ENCODE assay signal across 8 cellular contexts in the genomic region with DNA sequence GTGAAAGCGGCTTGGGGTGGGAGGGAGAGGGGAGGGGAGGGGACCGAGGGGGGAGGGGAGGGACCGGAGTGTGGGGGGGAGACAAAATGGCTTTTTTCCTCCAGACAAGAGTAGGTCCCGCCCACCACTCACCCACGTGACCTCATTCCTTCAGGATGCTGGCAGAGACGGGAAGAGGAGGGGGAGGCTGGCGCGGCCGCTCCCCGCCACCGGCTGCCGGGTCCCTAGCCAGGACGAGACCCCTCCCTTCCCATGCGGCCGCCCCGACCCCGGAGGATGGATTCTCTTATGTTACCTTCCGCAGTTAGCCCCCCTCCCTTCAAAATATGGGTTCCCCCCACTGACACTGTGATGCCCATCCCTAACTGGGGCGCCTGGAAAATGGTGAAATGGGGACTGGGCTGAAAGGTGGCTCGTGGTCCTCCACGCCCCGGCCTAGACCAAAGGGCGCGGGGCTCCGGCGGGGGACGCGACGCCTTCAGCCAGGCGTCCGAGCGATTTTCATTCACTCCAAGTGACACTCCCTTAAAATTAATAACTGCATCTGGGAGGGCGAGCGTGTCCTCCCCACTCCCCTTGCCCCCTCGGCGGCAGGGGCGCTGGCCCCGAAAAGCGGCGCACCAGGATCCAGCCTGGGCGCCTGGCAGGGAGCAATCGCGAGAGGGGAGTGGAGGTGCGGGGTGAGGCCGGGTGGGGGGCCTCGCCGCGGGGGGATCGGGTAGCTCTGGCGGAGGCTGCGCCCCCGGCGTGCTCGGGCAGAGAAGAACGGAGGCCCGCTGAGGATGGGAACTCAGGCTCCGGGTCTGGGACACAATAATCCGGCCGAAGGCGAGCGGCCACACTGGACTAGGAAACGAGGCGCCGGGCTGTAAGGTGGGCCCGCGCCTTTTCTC. TPM values are rescaled to one million over a fixed set of nuclear protein-coding genes. Genes with fewer than 3 reads are reported as not detected.
DNase-seq lines count a peak whose midpoint lies in the region; ATAC-seq and TF ChIP-seq lines count a peak whose summit lies in the region.

Gene PCGF2, minus strand, starts transcription at position 8 of the 893 bp plus-strand sequence. CDS start 7,934 bp downstream, outside the sequence.

- H3K4me3 ChIP-seq in DOHH2 (ENCODE audit: low read length) = peak within 1 kb of the TSS; percentile 97
- peak within 1 kb of the TSS; percentile 91 for H3K4me3 ChIP-seq in MG63
- peak within 1 kb of the TSS; percentile 99 for H3K4me3 ChIP-seq in SK-N-MC
- peak within 1 kb of the TSS; percentile 99 for H3K4me3 ChIP-seq in endodermal cell (ENCODE audit: low read length)

- no peaks in the 10 kb centered on the region for H3K9me2 ChIP-seq in DOHH2 (replicated peaks; ENCODE audit: control insufficient read depth, low read length)

- H3K27ac ChIP-seq in DOHH2 (ENCODE audit: low read depth, low read length) = no peak within 1 kb of the TSS
- peak within 1 kb of the TSS; percentile 74 for H3K27ac ChIP-seq in SK-N-MC
- H3K27ac ChIP-seq in endodermal cell (ENCODE audit: low read depth, low read length) = peak within 1 kb of the TSS; percentile 81
- H3K27ac ChIP-seq in temporal lobe (ENCODE audit: low read depth, low read length) = peak within 1 kb of the TSS; percentile 83

- H3K27ac Mint-ChIP-seq in endodermal cell = peak within 1 kb of the TSS; percentile 87

- H3K4me1 ChIP-seq in DOHH2 (ENCODE audit: control insufficient read depth, low read length) = peaks cover 66% of the 10 kb centered on the region
- H3K4me1 ChIP-seq in endodermal cell (ENCODE audit: control insufficient read depth, insufficient read depth, low read length) = peaks cover 1% of the 10 kb centered on the region

- H3K27me3 ChIP-seq in DOHH2 (ENCODE audit: control insufficient read depth, low read length) (peaks cover 20% of the 10 kb centered on the region), MG63 (no peaks in the 10 kb centered on the region), endodermal cell (ENCODE audit: control insufficient read depth, insufficient read depth, low read length, poor library complexity, severe bottlenecking) (no peaks in the 10 kb centered on the region)

- H3K4me3 Mint-ChIP-seq in endodermal cell = peak within 1 kb of the TSS; percentile 92

- no peaks in the 10 kb centered on the region for H3K27me3 Mint-ChIP-seq in endodermal cell (ENCODE audit: insufficient read depth)

- H3K9ac ChIP-seq in SK-N-MC (ENCODE audit: insufficient read length) (peak within 1 kb of the TSS; percentile 91), endodermal cell (ENCODE audit: extremely low read depth, low read length, poor library complexity, severe bottlenecking) (peak within 1 kb of the TSS; percentile 73)

- H3K36me3 Mint-ChIP-seq in endodermal cell (ENCODE audit: low read depth) = peaks cover 13% of the 10 kb centered on the region

- H3K4me1 Mint-ChIP-seq in endodermal cell = peaks cover 33% of the 10 kb centered on the region

- no peak for ATAC-seq in GM18867 (IDR thresholded peaks at IDR 0.05; ENCODE audit: unreplicated experiment)
- ATAC-seq in GM18858 (IDR thresholded peaks at IDR 0.05; ENCODE audit: unreplicated experiment) = no peak

- H3K9me3 ChIP-seq in DOHH2 (ENCODE audit: control insufficient read depth, insufficient read depth, low read length) (no peaks in the 10 kb centered on the region), MG63 (no peaks in the 10 kb centered on the region), SK-N-MC (ENCODE audit: low read depth, low read length) (no peaks in the 10 kb centered on the region), endodermal cell (ENCODE audit: control insufficient read depth, low read length) (no peaks in the 10 kb centered on the region)

- H4K20me1 ChIP-seq in DOHH2 (ENCODE audit: control insufficient read depth, insufficient read depth, low read depth, low read length) = no peaks in the 10 kb centered on the region; the same call in 1 of the 2 replicates

- H3K79me2 ChIP-seq in DOHH2 (ENCODE audit: control insufficient read depth, low read length) = peaks cover 13% of the 10 kb centered on the region

- WGBS in endodermal cell (ENCODE audit: insufficient coverage in 1 of 2, insufficient read length in 1 of 2), 2 experiments = 0 to 1% methylated on average over 25 to 63 of the region's 66 CpGs

- peak within 1 kb of the TSS; percentile 97 for H3K4me2 ChIP-seq in DOHH2 (ENCODE audit: low read length)

- DNase-seq in MG63 = peak; percentile 91
- peak; percentile 76 for DNase-seq in SK-N-MC (ENCODE audit: low read depth, low spot score)
- DNase-seq in endodermal cell = peak; percentile 99
- DNase-seq in lung microvascular endothelial cell (ENCODE audit: low read depth in 2 of 2) = peak; percentile 59 to 89

- H3K9me3 Mint-ChIP-seq in endodermal cell = no peaks in the 10 kb centered on the region

- TF ChIP-seq CTCF in DOHH2 (IDR thresholded peaks at IDR 0.05; ENCODE audit: low read depth, low read length, poor library complexity, severe bottlenecking) = no peak
- TF ChIP-seq CTCF in endodermal cell (conservative IDR thresholded peaks at IDR 0.05) = no peak

- peaks cover 23% of the 10 kb centered on the region for H3F3A ChIP-seq in DOHH2 (ENCODE audit: control insufficient read depth, insufficient read depth)

- H3K36me3 ChIP-seq in DOHH2 (ENCODE audit: control insufficient read depth, low read length) (peaks cover 7% of the 10 kb centered on the region), MG63 (peaks cover 20% of the 10 kb centered on the region), SK-N-MC (ENCODE audit: insufficient read depth, low read length) (peaks cover under 1% of the 10 kb centered on the region; the same call in 1 of the 2 replicates), endodermal cell (ENCODE audit: control insufficient read depth, insufficient read depth, low read length) (peaks cover 4% of the 10 kb centered on the region)

RNA-seq across cellular contexts. Expression of gene PCGF2, which starts in this region (rescaled TPM):
- 3.3 and 3.4 TPM in 2 replicates for total RNA-seq in MG63 (2014; rRNA removed; shearing (Covaris generic); ENCODE audit: low replicate concordance)
- total RNA-seq in endodermal cell = 100 to 1,000 TPM; 101 to 106 TPM
- polyA plus RNA-seq in endodermal cell (2013, experiment 1 of 2) = 83.8 TPM
- 72.3 TPM for polyA plus RNA-seq in endodermal cell (2013, experiment 2 of 2)
- 3.7 and 3.8 TPM in 2 replicates for total RNA-seq in lung microvascular endothelial cell
- total RNA-seq in temporal lobe = 11.8 TPM
